In the genomic region with DNA sequence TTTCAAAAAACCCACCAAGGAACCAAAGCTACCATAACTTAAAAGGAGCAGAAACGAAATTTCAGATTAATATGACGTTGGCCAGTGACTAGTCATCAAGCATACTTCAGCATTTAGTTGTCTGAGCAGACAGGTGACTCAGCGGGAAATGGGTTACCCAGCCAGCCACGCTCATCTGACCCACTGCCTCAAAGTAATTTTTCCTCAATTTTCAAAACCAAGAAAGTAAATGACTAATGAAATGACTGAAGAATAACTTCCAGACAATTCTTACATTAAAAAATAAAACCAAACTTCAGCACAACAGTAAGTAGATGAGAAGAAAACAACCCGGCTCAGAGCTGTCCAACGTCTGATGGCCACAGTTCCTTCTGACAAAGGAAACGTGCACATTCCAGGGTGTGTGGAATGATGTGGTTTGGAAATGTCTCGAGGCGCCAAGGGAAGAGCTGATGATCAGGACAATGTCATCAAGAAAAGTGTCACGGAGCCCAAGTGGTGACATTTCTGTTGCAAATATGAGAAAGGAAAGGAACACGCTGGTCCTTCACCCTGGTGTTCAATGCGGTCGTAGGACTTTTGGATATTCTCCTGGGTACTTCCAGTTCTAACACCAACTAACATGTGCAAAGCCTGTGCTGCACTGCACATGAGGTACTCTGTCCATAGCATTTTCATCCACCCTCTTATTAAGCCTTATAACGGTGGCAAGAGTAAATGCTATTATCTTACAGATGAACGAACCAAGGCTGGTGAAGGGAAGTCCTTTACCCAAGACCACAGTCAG, we compare ENCODE assay signal across 10 cellular contexts.
DNase-seq lines count a peak whose midpoint lies in the region; ATAC-seq and TF ChIP-seq lines count a peak whose summit lies in the region.
"Had no signal": no experiment of that assay in that cellular context is flagged by ENCODE, and none has a peak within 500 bp of the region (broad histone marks: within the 10 kb centered on the region; RNA-seq: fewer than 3 reads in every experiment).

No MANE protein-coding gene starts in this region.

- peaks cover 5% of the 10 kb centered on the region for H3K36me3 Mint-ChIP-seq in activated CD4-positive, alpha-beta memory T cell treated with anti-CD3 and anti-CD28 coated beads for 36 hours
- no peaks in the 10 kb centered on the region for H3K36me3 Mint-ChIP-seq in activated CD4-positive, alpha-beta memory T cell treated with anti-CD3 and anti-CD28 coated beads, Interleukin-2, amount 10 ng/mL, durations not matched to agents 7 days and 5 days (ENCODE audit: low read depth)

- no peaks in the 10 kb centered on the region for H3K9me3 Mint-ChIP-seq in activated CD4-positive, alpha-beta memory T cell treated with anti-CD3 and anti-CD28 coated beads for 36 hours
- H3K9me3 Mint-ChIP-seq in activated CD4-positive, alpha-beta memory T cell treated with anti-CD3 and anti-CD28 coated beads, Interleukin-2, amount 10 ng/mL, durations not matched to agents 7 days and 5 days, result no peaks in the 10 kb centered on the region
- H3K9me3 Mint-ChIP-seq: immature natural killer cell had no signal

- no peaks in the 10 kb centered on the region for H3K27me3 ChIP-seq in WERI-Rb-1 (ENCODE audit: insufficient read depth, low read depth, severe bottlenecking)
- H3K27me3 ChIP-seq: BE2C had no signal

- CTCF ChIA-PET in activated CD4-positive, alpha-beta memory T cell treated with anti-CD3 and anti-CD28 coated beads for 36 hours (lab: Charles Lee), result interaction anchor here (0.9 to 1.6 kb wide), 2 partner anchors 81 to 106 kb away, joined by 3 to 5 read pairs; no protein-coding TSS in a partner anchor
- CTCF ChIA-PET in activated CD4-positive, alpha-beta memory T cell treated with anti-CD3 and anti-CD28 coated beads, Interleukin-2, amount 10 ng/mL, durations not matched to agents 7 days and 5 days (lab: Charles Lee), result no interaction called here

- H3K27ac ChIP-seq in WERI-Rb-1, result no peak overlapping the region

- peak overlapping the region; percentile 30 for H3K27ac Mint-ChIP-seq in activated CD4-positive, alpha-beta memory T cell treated with anti-CD3 and anti-CD28 coated beads for 36 hours
- H3K27ac Mint-ChIP-seq in activated CD4-positive, alpha-beta memory T cell treated with anti-CD3 and anti-CD28 coated beads, Interleukin-2, amount 10 ng/mL, durations not matched to agents 7 days and 5 days, result no peak overlapping the region

- peaks cover 2% of the 10 kb centered on the region for H3K27me3 Mint-ChIP-seq in activated CD4-positive, alpha-beta memory T cell treated with anti-CD3 and anti-CD28 coated beads for 36 hours
- peaks cover 3% of the 10 kb centered on the region for H3K27me3 Mint-ChIP-seq in activated CD4-positive, alpha-beta memory T cell treated with anti-CD3 and anti-CD28 coated beads, Interleukin-2, amount 10 ng/mL, durations not matched to agents 7 days and 5 days

- H3K4me1 Mint-ChIP-seq in activated CD4-positive, alpha-beta memory T cell treated with anti-CD3 and anti-CD28 coated beads for 36 hours (ENCODE audit: low read depth), result peaks cover 42% of the 10 kb centered on the region
- H3K4me1 Mint-ChIP-seq in activated CD4-positive, alpha-beta memory T cell treated with anti-CD3 and anti-CD28 coated beads, Interleukin-2, amount 10 ng/mL, durations not matched to agents 7 days and 5 days, result peaks cover 18% of the 10 kb centered on the region

- no peaks in the 10 kb centered on the region for H3K36me3 ChIP-seq in WERI-Rb-1
- H3K36me3 ChIP-seq: BE2C had no signal

- ATAC-seq in stimulated activated naive CD8-positive, alpha-beta T cell treated with anti-CD3 and anti-CD28 coated beads, Interleukin-15, Interleukin-2, amounts not matched to agents 100 U/mL and 50 U/mL, for 24 hours, result peak; percentile 60
- ATAC-seq in GM21825 (IDR thresholded peaks at IDR 0.05; ENCODE audit: unreplicated experiment), result no peak

- POLR2A ChIA-PET in activated CD4-positive, alpha-beta memory T cell treated with anti-CD3 and anti-CD28 coated beads for 36 hours (lab: Charles Lee), result no interaction called here
- POLR2A ChIA-PET in activated CD4-positive, alpha-beta memory T cell treated with anti-CD3 and anti-CD28 coated beads, Interleukin-2, amount 10 ng/mL, durations not matched to agents 7 days and 5 days (lab: Charles Lee), result interaction anchor here (0.6 to 1.0 kb wide), 2 partner anchors 9 to 83 kb away, joined by 3 read pairs; no protein-coding TSS in a partner anchor

- H3K9me3 ChIP-seq in WERI-Rb-1 (ENCODE audit: severe bottlenecking), result no peaks in the 10 kb centered on the region
- H3K9me3 ChIP-seq: BE2C had no signal

- TF ChIP-seq CTCF in fibroblast of villous mesenchyme (IDR thresholded peaks at IDR 0.05; ENCODE audit: insufficient read depth, low read depth, low read length) (no peak), WERI-Rb-1 (IDR thresholded peaks at IDR 0.05; ENCODE audit: low read depth, low read length) (no peak)

- H3K4me3 Mint-ChIP-seq in activated CD4-positive, alpha-beta memory T cell treated with anti-CD3 and anti-CD28 coated beads for 36 hours, result no peak overlapping the region
- H3K4me3 Mint-ChIP-seq in activated CD4-positive, alpha-beta memory T cell treated with anti-CD3 and anti-CD28 coated beads, Interleukin-2, amount 10 ng/mL, durations not matched to agents 7 days and 5 days, result no peak overlapping the region
- H3K4me3 Mint-ChIP-seq: immature natural killer cell had no signal

- peak; percentile 75 for DNase-seq in activated CD4-positive, alpha-beta memory T cell treated with anti-CD3 and anti-CD28 coated beads for 36 hours
- no peak for DNase-seq in activated CD4-positive, alpha-beta memory T cell treated with anti-CD3 and anti-CD28 coated beads, Interleukin-2, amount 10 ng/mL, durations not matched to agents 7 days and 5 days
- DNase-seq in activated CD4-positive, alpha-beta T cell treated with anti-CD3 and anti-CD28 coated beads, Interleukin-2, amount 50 U/mL, for 48 hours, result peak; percentile 47 to 57
- peak; percentile 60 for DNase-seq in fibroblast of villous mesenchyme (ENCODE audit: low read depth)
- DNase-seq in stimulated activated naive CD8-positive, alpha-beta T cell treated with anti-CD3 and anti-CD28 coated beads, Interleukin-15, Interleukin-2, amounts not matched to agents 100 U/mL and 50 U/mL, for 24 hours, result peak; percentile 48
- no peak for DNase-seq in WERI-Rb-1
- DNase-seq in NCI-H82 treated with DMSO at 0.1 percent for 48 hours (lab: John Stamatoyannopoulos, UW; ENCODE audit: unreplicated experiment), result no peak
- DNase-seq: BE2C, immature natural killer cell had no signal

- no peak overlapping the region for H3K4me3 ChIP-seq in fibroblast of villous mesenchyme (ENCODE audit: low read depth, low read length)
- no peak overlapping the region for H3K4me3 ChIP-seq in WERI-Rb-1 (ENCODE audit: low read depth, low read length)

- intact Hi-C loops in activated CD4-positive, alpha-beta memory T cell treated with anti-CD3 and anti-CD28 coated beads for 36 hours (cut with micrococcal nuclease), result loop anchor here (1.0 kb wide), 1 partner anchor 8 kb away; no protein-coding TSS in a partner anchor

Comparison
In these comparisons a context has a peak if more than half of its experiments do, and no peak if none do; other contexts are left out.
1. DNase-seq: peak in activated CD4-positive, alpha-beta memory T cell treated with anti-CD3 and anti-CD28 coated beads for 36 hours (single experiment), activated CD4-positive, alpha-beta T cell treated with anti-CD3 and anti-CD28 coated beads, Interleukin-2, amount 50 U/mL, for 48 hours (2 of 2), fibroblast of villous mesenchyme (single experiment) and stimulated activated naive CD8-positive, alpha-beta T cell treated with anti-CD3 and anti-CD28 coated beads, Interleukin-15, Interleukin-2, amounts not matched to agents 100 U/mL and 50 U/mL, for 24 hours (single experiment); none in activated CD4-positive, alpha-beta memory T cell treated with anti-CD3 and anti-CD28 coated beads, Interleukin-2, amount 10 ng/mL, durations not matched to agents 7 days and 5 days (single experiment), WERI-Rb-1 (single experiment) and NCI-H82 treated with DMSO at 0.1 percent for 48 hours (single experiment).